Comparison of ENCODE assay signal across 12 cellular contexts in the genomic region with DNA sequence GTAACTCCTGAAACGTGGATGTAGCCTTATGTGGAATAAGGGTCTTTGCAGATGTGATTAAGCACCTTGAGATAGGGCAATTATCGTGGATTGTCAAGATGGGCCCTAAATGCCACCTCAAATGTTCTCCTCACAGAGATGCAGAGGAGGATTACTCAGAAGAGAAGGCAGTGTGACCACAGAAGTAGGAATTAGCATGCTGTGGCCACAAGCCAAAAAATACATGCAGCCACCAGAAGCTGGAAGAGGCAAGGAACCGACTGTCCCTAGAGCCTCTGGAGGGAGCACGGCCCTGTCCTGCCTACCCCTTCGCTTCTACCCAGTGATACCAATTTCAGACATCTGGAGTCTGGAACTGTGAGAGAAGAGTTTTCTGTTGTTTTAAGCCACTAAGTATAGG. TPM values are rescaled to one million over a fixed set of nuclear protein-coding genes. Genes with fewer than 3 reads are reported as not detected.
DNase-seq lines count a peak whose midpoint lies in the region; ATAC-seq and TF ChIP-seq lines count a peak whose summit lies in the region.
"Had no signal": no experiment of that assay in that cellular context is flagged by ENCODE, and none has a peak within 500 bp of the region (broad histone marks: within the 10 kb centered on the region; RNA-seq: fewer than 3 reads in every experiment).

No MANE protein-coding gene starts in this region.

- H3K27ac ChIP-seq in smooth muscle cell (ENCODE audit: low read depth) = no peak overlapping the region
- H3K27ac ChIP-seq: 22Rv1, right lobe of liver had no signal

- in situ Hi-C loops in G401 (cut with HindIII; ENCODE audit: low sequenced_read_pairs) = no loop called here

- peaks cover 74% of the 10 kb centered on the region for H4K20me1 ChIP-seq in smooth muscle cell (ENCODE audit: low read depth)

- H3K4me1 ChIP-seq in smooth muscle cell (ENCODE audit: low read depth) = peaks cover 25% of the 10 kb centered on the region
- H3K4me1 ChIP-seq: right lobe of liver had no signal

- no peak overlapping the region for H2AFZ ChIP-seq in smooth muscle cell (ENCODE audit: low read depth)

- no peaks in the 10 kb centered on the region for H3F3A ChIP-seq in smooth muscle cell (ENCODE audit: low read depth)

- DNase-seq in DMS 273 (lab: John Stamatoyannopoulos, UW; ENCODE audit: unreplicated experiment) = peak; percentile 31
- no peak for DNase-seq in DMS 273 treated with DMSO at 0.1 percent for 48 hours (lab: John Stamatoyannopoulos, UW)
- peak; percentile 35 for DNase-seq in NCI-H82 treated with DMSO at 0.1 percent for 48 hours (lab: John Stamatoyannopoulos, UW; ENCODE audit: unreplicated experiment)
- DNase-seq in fibroblast of gingiva (ENCODE audit: low read depth) = peak; percentile 43
- no peak for DNase-seq in smooth muscle cell (lab: John Stamatoyannopoulos, UW; ENCODE audit: unreplicated experiment)
- no peak for DNase-seq in HK-2 (ENCODE audit: unreplicated experiment)
- no peak for DNase-seq in G401 (ENCODE audit: low spot score)
- DNase-seq in omental fat pad (ENCODE audit: low spot score) = no peak
- DNase-seq: activated CD4-positive, CD25-positive, alpha-beta regulatory T cell treated with anti-CD3 and anti-CD28 coated beads, Interleukin-2, amount 50 U/mL, for 72 hours; NCI-H748 treated with DMSO at 0.1 percent for 48 hours; right lobe of liver had no signal

- peaks cover 7% of the 10 kb centered on the region for H3K79me2 ChIP-seq in smooth muscle cell (ENCODE audit: low read depth)

- no peak for ATAC-seq in omental fat pad (ENCODE audit: low FRiP score)

- no peak overlapping the region for H3K4me3 ChIP-seq in smooth muscle cell
- H3K4me3 ChIP-seq: right lobe of liver had no signal

- no peaks in the 10 kb centered on the region for H3K27me3 ChIP-seq in smooth muscle cell (ENCODE audit: low read depth)
- H3K27me3 ChIP-seq: right lobe of liver had no signal

- no peaks in the 10 kb centered on the region for H3K9me3 ChIP-seq in smooth muscle cell (replicated peaks; ENCODE audit: low read depth)
- H3K9me3 ChIP-seq: right lobe of liver had no signal

- no peak overlapping the region for H3K9ac ChIP-seq in smooth muscle cell (ENCODE audit: low read depth)

- H3K36me3 ChIP-seq in smooth muscle cell (ENCODE audit: low read depth) = no peaks in the 10 kb centered on the region
- H3K36me3 ChIP-seq: right lobe of liver had no signal

- H3K4me2 ChIP-seq in smooth muscle cell = peak overlapping the region; percentile 21

- 58% methylated on average over 5 of the region's 5 CpGs for WGBS in smooth muscle cell (ENCODE audit: low lambda C conversion rate)

- TF ChIP-seq CTCF in smooth muscle cell (IDR thresholded peaks at IDR 0.05; ENCODE audit: borderline replicate concordance, insufficient read depth, poor library complexity, severe bottlenecking) = no peak
- no peak for TF ChIP-seq CTCF in omental fat pad (IDR thresholded peaks at IDR 0.05)

RNA-seq across cellular contexts. Expression of a gene that starts 47.3 kb away (rescaled TPM):
- 33.8 and 49.1 TPM in 2 replicates for total RNA-seq in smooth muscle cell
- 4.5 and 5.0 TPM in 2 replicates for polyA plus RNA-seq in smooth muscle cell
- 0.07 and 0.31 TPM in 2 replicates for total RNA-seq in G401 (2014; rRNA removed; shearing (Covaris generic))
- total RNA-seq in omental fat pad = 10 to 100 TPM; 28.3 to 52.3 (median 40.4) TPM

Comparison
In these comparisons a context has a peak if more than half of its experiments do, and no peak if none do; other contexts are left out.
1. DNase-seq: peak in DMS 273 (single experiment), NCI-H82 treated with DMSO at 0.1 percent for 48 hours (single experiment) and fibroblast of gingiva (single experiment); none in DMS 273 treated with DMSO at 0.1 percent for 48 hours (single experiment), smooth muscle cell (single experiment), HK-2 (single experiment), G401 (single experiment) and omental fat pad (single experiment).
2. RNA of a gene that starts 47.3 kb away (total RNA-seq): 28.3 to 52.3 TPM in omental fat pad and 33.8 to 49.1 TPM in smooth muscle cell; 0.07 to 0.31 TPM in G401; every median in the first group is over 10 times any median in the second.